Comparison of ENCODE assay signal across 5 cellular contexts in genomic region chr4:189589201-189589600, GRCh38.
A peak's percentile ranks its signal among the peaks of the same experiment; 100 is the strongest.
DNase-seq lines count a peak whose midpoint lies in the region; ATAC-seq, FAIRE-seq and TF ChIP-seq lines count a peak whose summit lies in the region.
"Not testable (repeated sequence)": the region's sequence is repeated elsewhere in the genome, so short reads cannot be mapped to it uniquely, and the experiment has no call there.

No MANE protein-coding gene starts in this region.

- POLR2A ChIA-PET in HCT116 (lab: Charles Lee); H1 (lab: Charles Lee; ENCODE audit: partially characterized antibody): not testable (repeated sequence)

- CTCF ChIA-PET in HCT116 (lab: Charles Lee), result not testable (repeated sequence)
- CTCF ChIA-PET in H1 (lab: Charles Lee; ENCODE audit: partially characterized antibody), result interaction anchor here (0.7 kb wide), 1 partner anchor 24 kb away, joined by 3 read pairs; no protein-coding TSS in a partner anchor

- DNase-seq in GM23338 (ENCODE audit: low spot score), result peak; percentile 2
- DNase-seq in HCT116 (ENCODE audit: low read depth, low spot score); H1 (ENCODE audit: low read depth in 1 of 2, low spot score in 2 of 2); neural progenitor cell (ENCODE audit: low spot score): not testable (repeated sequence)

- H3K36me3 ChIP-seq in GM23338 (ENCODE audit: insufficient read depth); HCT116 (ENCODE audit: control insufficient read depth in 1 of 2, insufficient read depth in 2 of 2, low read length in 2 of 2); H1 (ENCODE audit: control insufficient read depth in 2 of 4, insufficient read depth in 4 of 4, low read length in 3 of 4); neural progenitor cell: not testable (repeated sequence)

- not testable (repeated sequence) for H4K8ac ChIP-seq in H1 (ENCODE audit: extremely low read depth, insufficient read depth, low read length)

- not testable (repeated sequence) for TF ChIP-seq POLR2A in HCT116 (IDR thresholded peaks at IDR 0.05; ENCODE audit: borderline replicate concordance, extremely low read depth, insufficient read depth, insufficient read length); H1 (IDR thresholded peaks at IDR 0.05; ENCODE audit: control extremely low read depth in 1 of 2, low read depth in 2 of 2, low read length in 2 of 2)

- H2BK20ac ChIP-seq in H1 (ENCODE audit: low read length), result not testable (repeated sequence)

- not testable (repeated sequence) for H3K27ac Mint-ChIP-seq in GM23338, neural progenitor cell

- not testable (repeated sequence) for H4K20me1 ChIP-seq in GM23338 (replicated peaks; ENCODE audit: insufficient read depth); HCT116 (ENCODE audit: insufficient read depth); H1 (replicated peaks in 1 of 2; ENCODE audit: control insufficient read depth in 1 of 2, insufficient read depth in 2 of 2, low read length in 2 of 2); neural progenitor cell (ENCODE audit: low read depth)

- ATAC-seq in GM23338, result peak; percentile 39
- not testable (repeated sequence) for ATAC-seq in HCT116

- H3K27me3 ChIP-seq in GM23338 (ENCODE audit: insufficient read depth); HCT116 (ENCODE audit: insufficient read depth, low read length); H1 (replicated peaks in 1 of 4; ENCODE audit: control insufficient read depth in 3 of 4, extremely low read depth in 1 of 4, insufficient read depth in 3 of 4, low read length in 3 of 4); neural progenitor cell: not testable (repeated sequence)

- not testable (repeated sequence) for H3K9me3 ChIP-seq in HCT116 (ENCODE audit: control insufficient read depth in 1 of 2, insufficient read depth in 1 of 2, low read depth in 1 of 2, low read length in 2 of 2); H1 (ENCODE audit: insufficient read depth in 2 of 2, low read depth in 1 of 2, low read length in 1 of 2); neural progenitor cell (ENCODE audit: low read depth)

- not testable (repeated sequence) for H3F3A ChIP-seq in GM23338 (replicated peaks; ENCODE audit: low read depth); neural progenitor cell (ENCODE audit: low read depth)

- H3K36me3 Mint-ChIP-seq in GM23338 (ENCODE audit: low read depth); neural progenitor cell: not testable (repeated sequence)

- H3K79me2 ChIP-seq in GM23338 (replicated peaks; ENCODE audit: insufficient read depth); HCT116 (ENCODE audit: insufficient read depth, low read length); H1 (ENCODE audit: control insufficient read depth in 1 of 2, insufficient read depth in 2 of 2, low read length in 2 of 2); neural progenitor cell (ENCODE audit: low read depth): not testable (repeated sequence)

- not testable (repeated sequence) for H3K23me2 ChIP-seq in H1 (ENCODE audit: low read depth, low read length)

- not testable (repeated sequence) for H2BK5ac ChIP-seq in H1 (ENCODE audit: low read depth, low read length)

- not testable (repeated sequence) for H3K4me3 ChIP-seq in GM23338; HCT116 (replicated peaks in 1 of 2; ENCODE audit: low read depth in 1 of 2, low read length in 2 of 2); H1 (ENCODE audit: extremely low read depth in 1 of 4, insufficient read depth in 2 of 4, low read depth in 3 of 4, low read length in 4 of 4); neural progenitor cell

- H3K18ac ChIP-seq in H1 (ENCODE audit: extremely low read depth, low read length), result not testable (repeated sequence)

- not testable (repeated sequence) for H3K4me2 ChIP-seq in GM23338; HCT116 (ENCODE audit: low read length); H1 (ENCODE audit: insufficient read depth in 1 of 2, low read depth in 2 of 2, low read length in 2 of 2); neural progenitor cell

- not testable (repeated sequence) for H2AK5ac ChIP-seq in H1 (ENCODE audit: low read depth, low read length)

- H3K9me3 Mint-ChIP-seq in GM23338 (peaks cover 58% of the 10 kb centered on the region), neural progenitor cell (peaks cover 21% of the 10 kb centered on the region)

- not testable (repeated sequence) for H2BK15ac ChIP-seq in H1 (ENCODE audit: low read length)

- not testable (repeated sequence) for H3K9me2 ChIP-seq in GM23338 (ENCODE audit: insufficient read depth); HCT116 (ENCODE audit: insufficient read depth)

- RAD21 ChIA-PET in HCT116 (lab: Charles Lee; ENCODE audit: low non-redundant PET in 1 of 2, low total read pairs in 2 of 2, uncharacterized antibody in 2 of 2, unreplicated experiment in 2 of 2), result not testable (repeated sequence)

- not testable (repeated sequence) for H3K56ac ChIP-seq in H1 (replicated peaks; ENCODE audit: insufficient read length, low read depth, low read length)

- H2BK120ac ChIP-seq in H1 (replicated peaks; ENCODE audit: low read depth, low read length), result not testable (repeated sequence)

- not testable (repeated sequence) for H3K4me1 Mint-ChIP-seq in GM23338, neural progenitor cell

- not testable (repeated sequence) for H3K4ac ChIP-seq in H1 (replicated peaks; ENCODE audit: insufficient read length, low read depth, low read length)

- not testable (repeated sequence) for H3K4me1 ChIP-seq in GM23338 (ENCODE audit: insufficient read depth); HCT116 (ENCODE audit: control insufficient read depth in 1 of 2, insufficient read depth in 2 of 2, low read length in 2 of 2); H1 (replicated peaks in 1 of 4; ENCODE audit: control insufficient read depth in 3 of 4, insufficient read depth in 4 of 4, low read length in 3 of 4)
- H3K4me1 ChIP-seq in neural progenitor cell, result peaks cover 21% of the 10 kb centered on the region

- H3K27ac ChIP-seq in 22Rv1; GM23338 (ENCODE audit: low read depth); HCT116 (ENCODE audit: low read depth, low read length); H1 (ENCODE audit: low read depth, low read length); neural progenitor cell: not testable (repeated sequence)

- TF ChIP-seq RAD21 in HCT116 (IDR thresholded peaks at IDR 0.05; ENCODE audit: low read depth), result not testable (repeated sequence)
- peak in 1 of 2 experiments; percentile 30; a peak in 2 of 4 replicates for TF ChIP-seq RAD21 in H1 (IDR thresholded peaks at IDR 0.05 in 1 of 2, conservative IDR thresholded peaks at IDR 0.05 in 1 of 2; ENCODE audit: low read depth in 2 of 2, low read length in 2 of 2)

- TF ChIP-seq CTCF in 22Rv1 (IDR thresholded peaks at IDR 0.05) (peak; percentile 20; the same call in 1 of the 2 replicates), GM23338 (conservative IDR thresholded peaks at IDR 0.05; ENCODE audit: low read depth in 2 of 2) (peak; percentile 55 to 56), HCT116 (IDR thresholded peaks at IDR 0.05 in 2 of 3, conservative IDR thresholded peaks at IDR 0.05 in 1 of 3; ENCODE audit: borderline replicate concordance in 1 of 3, insufficient read depth in 1 of 3, low read depth in 2 of 3, low read length in 2 of 3) (peak in 2 of 3 experiments; percentile 4 to 21; a peak in 1 of 6 replicates), H1 (IDR thresholded peaks at IDR 0.05; ENCODE audit: control extremely low read depth in 1 of 3, insufficient read depth in 1 of 3, low read depth in 1 of 3, low read length in 3 of 3) (peak; percentile 20 to 40 (median 29); a peak in 2 of 4 replicates), neural progenitor cell (IDR thresholded peaks at IDR 0.05) (peak; percentile 5)

- not testable (repeated sequence) for H4K91ac ChIP-seq in H1 (replicated peaks; ENCODE audit: insufficient read length, low read length)

- TF ChIP-seq EP300 in H1 (IDR thresholded peaks at IDR 0.05; ENCODE audit: borderline replicate concordance in 1 of 2, low read depth in 2 of 2, low read length in 2 of 2), result not testable (repeated sequence)

- H3K79me1 ChIP-seq in H1 (ENCODE audit: low read depth, low read length), result not testable (repeated sequence)

- not testable (repeated sequence) for H3K14ac ChIP-seq in H1 (ENCODE audit: insufficient read length)

- H3K9ac ChIP-seq in HCT116 (ENCODE audit: low read length); H1 (replicated peaks in 1 of 4; ENCODE audit: extremely low read depth in 1 of 4, low read depth in 3 of 4, low read length in 3 of 4); neural progenitor cell: not testable (repeated sequence)

- BruUV-seq in HCT116 (replicated peaks; lab: Mats Ljungman, UMichigan), result not testable (repeated sequence)

- not testable (repeated sequence) for H3K4me3 Mint-ChIP-seq in GM23338, neural progenitor cell

- WGBS in H1 (ENCODE audit: extremely low coverage in 1 of 2, insufficient coverage in 1 of 2, insufficient read length in 1 of 2, insufficient replicate concordance in 2 of 2, low coverage in 1 of 2, low lambda C conversion rate in 2 of 2, missing lambda C conversion rate in 1 of 2), 2 experiments, result 90% methylated on average over 12 of the region's 12 CpGs; no CpG with 5 or more reads in 1 of the 2 experiments

- intact Hi-C loops in HCT116 (cut with micrococcal nuclease), result not testable (repeated sequence)

- not testable (repeated sequence) for H3K23ac ChIP-seq in H1 (ENCODE audit: insufficient read length)

- H3K27me3 Mint-ChIP-seq in GM23338 (ENCODE audit: insufficient read depth, low read depth, poor library complexity); neural progenitor cell (ENCODE audit: insufficient read depth, low read depth): not testable (repeated sequence)

- not testable (repeated sequence) for FAIRE-seq in H1 (lab: Jason Lieb, UNC)

- H2AFZ ChIP-seq in GM23338; HCT116 (ENCODE audit: low read depth, low read length, poor library complexity, severe bottlenecking); H1 (ENCODE audit: low read length); neural progenitor cell (replicated peaks): not testable (repeated sequence)

- not testable (repeated sequence) for H4K5ac ChIP-seq in H1 (ENCODE audit: insufficient read length, low read depth, low read length)

- H2BK12ac ChIP-seq in H1 (ENCODE audit: low read depth, low read length), result not testable (repeated sequence)

Comparison
In these comparisons a context has a peak if more than half of its experiments do, and no peak if none do; other contexts are left out.
1. CTCF ChIP-seq: peak in every context shown above with its lines; median percentile 56 in GM23338; 29 in H1; 20 in 22Rv1; 12 in HCT116; 5 in neural progenitor cell.